8 cellular contexts compared by ENCODE assay signal in the genomic region with DNA sequence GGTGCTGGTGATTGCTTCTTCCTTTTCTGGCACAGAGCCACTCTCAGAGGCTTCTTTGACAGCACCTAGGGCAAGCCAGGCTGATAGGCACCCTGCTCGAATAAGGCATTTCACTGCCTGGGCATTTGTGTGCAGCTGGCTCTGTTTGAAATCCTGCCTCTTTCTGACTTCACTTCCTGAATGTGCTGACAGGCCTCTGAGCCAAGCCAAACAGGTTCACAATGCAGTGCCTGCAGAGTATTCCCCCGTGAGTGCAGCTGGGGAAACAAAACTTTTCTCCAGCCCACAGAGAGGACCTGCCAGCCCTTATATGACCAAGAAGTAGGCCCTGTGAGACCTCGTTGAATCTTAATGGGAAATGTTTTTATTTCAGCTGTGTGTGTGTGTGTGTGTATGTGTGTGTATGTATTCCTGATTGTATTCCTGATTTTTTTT. TPM values are rescaled to one million over a fixed set of nuclear protein-coding genes. Genes with fewer than 3 reads are reported as not detected.
DNase-seq lines count a peak whose midpoint lies in the region; ATAC-seq, FAIRE-seq and TF ChIP-seq lines count a peak whose summit lies in the region.

No MANE protein-coding gene starts in this region.

- FAIRE-seq in RCC 7860 (lab: Jason Lieb, UNC): no peak

- no peak overlapping the region for H3K4me3 ChIP-seq in fibroblast of the aortic adventitia (ENCODE audit: low read depth, low read length)

- POLR2A ChIA-PET in activated CD4-positive, alpha-beta memory T cell treated with anti-CD3 and anti-CD28 coated beads for 36 hours (lab: Charles Lee): interaction anchor here (0.8 kb wide), 1 partner anchor 8 kb away, joined by 4 read pairs; no protein-coding TSS in a partner anchor
- POLR2A ChIA-PET in activated CD4-positive, alpha-beta memory T cell treated with anti-CD3 and anti-CD28 coated beads, Interleukin-2, amount 10 ng/mL, durations not matched to agents 7 days and 5 days (lab: Charles Lee): interaction anchor here (0.8 to 2.8 kb wide), 3 partner anchors 9 to 19 kb away, joined by 3 to 14 read pairs (median 7); a partner anchor contains a TSS

- peaks cover 2% of the 10 kb centered on the region for H3K27me3 Mint-ChIP-seq in activated CD4-positive, alpha-beta memory T cell treated with anti-CD3 and anti-CD28 coated beads for 36 hours
- H3K27me3 Mint-ChIP-seq in activated CD4-positive, alpha-beta memory T cell treated with anti-CD3 and anti-CD28 coated beads, Interleukin-2, amount 10 ng/mL, durations not matched to agents 7 days and 5 days: peaks cover 1% of the 10 kb centered on the region

- peaks cover 7% of the 10 kb centered on the region for H3K4me1 Mint-ChIP-seq in activated CD4-positive, alpha-beta memory T cell treated with anti-CD3 and anti-CD28 coated beads for 36 hours (ENCODE audit: low read depth)
- peaks cover 9% of the 10 kb centered on the region for H3K4me1 Mint-ChIP-seq in activated CD4-positive, alpha-beta memory T cell treated with anti-CD3 and anti-CD28 coated beads, Interleukin-2, amount 10 ng/mL, durations not matched to agents 7 days and 5 days

- no peaks in the 10 kb centered on the region for H3K36me3 Mint-ChIP-seq in activated CD4-positive, alpha-beta memory T cell treated with anti-CD3 and anti-CD28 coated beads for 36 hours
- H3K36me3 Mint-ChIP-seq in activated CD4-positive, alpha-beta memory T cell treated with anti-CD3 and anti-CD28 coated beads, Interleukin-2, amount 10 ng/mL, durations not matched to agents 7 days and 5 days (ENCODE audit: low read depth): no peaks in the 10 kb centered on the region

- peak; percentile 74 for ATAC-seq in HG03196 (IDR thresholded peaks at IDR 0.05; ENCODE audit: unreplicated experiment)

- peak; percentile 19 for DNase-seq in activated CD4-positive, alpha-beta memory T cell treated with anti-CD3 and anti-CD28 coated beads for 36 hours
- DNase-seq in activated CD4-positive, alpha-beta memory T cell treated with anti-CD3 and anti-CD28 coated beads, Interleukin-2, amount 10 ng/mL, durations not matched to agents 7 days and 5 days: no peak
- peak; percentile 95 for DNase-seq in RPMI8226
- DNase-seq in fibroblast of the aortic adventitia (ENCODE audit: low read depth): peak; percentile 88
- DNase-seq in pulmonary artery endothelial cell (ENCODE audit: low read depth, low spot score): peak; percentile 86
- DNase-seq in RCC 7860 (ENCODE audit: low spot score): no peak
- no peak for DNase-seq in effector CD4-positive, alpha-beta T cell

- H3K27ac Mint-ChIP-seq in activated CD4-positive, alpha-beta memory T cell treated with anti-CD3 and anti-CD28 coated beads for 36 hours: no peak overlapping the region
- H3K27ac Mint-ChIP-seq in activated CD4-positive, alpha-beta memory T cell treated with anti-CD3 and anti-CD28 coated beads, Interleukin-2, amount 10 ng/mL, durations not matched to agents 7 days and 5 days: no peak overlapping the region

- no peaks in the 10 kb centered on the region for H3K9me3 Mint-ChIP-seq in activated CD4-positive, alpha-beta memory T cell treated with anti-CD3 and anti-CD28 coated beads for 36 hours
- no peaks in the 10 kb centered on the region for H3K9me3 Mint-ChIP-seq in activated CD4-positive, alpha-beta memory T cell treated with anti-CD3 and anti-CD28 coated beads, Interleukin-2, amount 10 ng/mL, durations not matched to agents 7 days and 5 days

- intact Hi-C loops in activated CD4-positive, alpha-beta memory T cell treated with anti-CD3 and anti-CD28 coated beads for 36 hours (cut with micrococcal nuclease): no loop called here

- CTCF ChIA-PET in activated CD4-positive, alpha-beta memory T cell treated with anti-CD3 and anti-CD28 coated beads for 36 hours (lab: Charles Lee): interaction anchor here (0.6 to 1.8 kb wide), 2 partner anchors 8 to 9 kb away, joined by 4 to 7 read pairs; no protein-coding TSS in a partner anchor
- CTCF ChIA-PET in activated CD4-positive, alpha-beta memory T cell treated with anti-CD3 and anti-CD28 coated beads, Interleukin-2, amount 10 ng/mL, durations not matched to agents 7 days and 5 days (lab: Charles Lee): interaction anchor here (0.9 to 1.7 kb wide), 2 partner anchors 34 to 73 kb away, joined by 4 to 5 read pairs; a partner anchor contains a TSS

- H3K4me3 Mint-ChIP-seq in activated CD4-positive, alpha-beta memory T cell treated with anti-CD3 and anti-CD28 coated beads for 36 hours: no peak overlapping the region
- H3K4me3 Mint-ChIP-seq in activated CD4-positive, alpha-beta memory T cell treated with anti-CD3 and anti-CD28 coated beads, Interleukin-2, amount 10 ng/mL, durations not matched to agents 7 days and 5 days: no peak overlapping the region

- no peak for TF ChIP-seq CTCF in fibroblast of the aortic adventitia (IDR thresholded peaks at IDR 0.05; ENCODE audit: insufficient read depth, low read length)

RNA-seq across cellular contexts. Expression of a gene that starts 10.4 kb away (rescaled TPM):
- 10 to 100 TPM; 12.5 to 13.2 TPM for total RNA-seq in activated CD4-positive, alpha-beta memory T cell treated with anti-CD3 and anti-CD28 coated beads for 36 hours
- total RNA-seq in activated CD4-positive, alpha-beta memory T cell treated with anti-CD3 and anti-CD28 coated beads, Interleukin-2, amount 10 ng/mL, durations not matched to agents 7 days and 5 days: 10 to 100 TPM; 31.1 to 32.3 TPM
- total RNA-seq in fibroblast of the aortic adventitia (ENCODE audit: low replicate concordance) (30.7 and 55.0 TPM in 2 replicates), pulmonary artery endothelial cell (164 and 169 TPM in 2 replicates)

Comparison
In these comparisons a context has a peak if more than half of its experiments do, and no peak if none do; other contexts are left out.
1. DNase-seq: peak in activated CD4-positive, alpha-beta memory T cell treated with anti-CD3 and anti-CD28 coated beads for 36 hours (single experiment), RPMI8226 (single experiment), fibroblast of the aortic adventitia (single experiment) and pulmonary artery endothelial cell (single experiment); none in activated CD4-positive, alpha-beta memory T cell treated with anti-CD3 and anti-CD28 coated beads, Interleukin-2, amount 10 ng/mL, durations not matched to agents 7 days and 5 days (single experiment), RCC 7860 (single experiment) and effector CD4-positive, alpha-beta T cell (single experiment).